In the genomic region with DNA sequence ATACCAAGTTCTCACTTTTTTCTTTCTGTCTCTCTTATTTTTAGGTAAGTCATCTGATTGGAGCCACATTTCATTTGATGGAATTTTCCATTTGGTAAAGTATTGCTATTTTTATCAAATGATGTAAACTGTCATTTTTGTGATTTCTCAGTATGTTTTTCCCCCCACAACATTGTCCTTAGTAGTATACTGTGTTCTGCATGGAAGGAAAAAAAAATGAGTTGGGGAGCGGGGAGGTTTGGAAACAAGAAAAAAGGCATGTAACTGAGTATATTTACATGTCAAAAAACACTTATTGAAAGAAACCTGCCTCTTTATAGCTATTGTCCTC, we compare ENCODE assay signal across 26 cellular contexts.
"Had no signal": no experiment of that assay in that cellular context is flagged by ENCODE, and none has a peak within 500 bp of the region (broad histone marks: within the 10 kb centered on the region; RNA-seq: fewer than 3 reads in every experiment).

No MANE protein-coding gene starts in this region.

- H3K27me3 Mint-ChIP-seq: natural killer cell treated with Interleukin-12 subunit alpha and Interleukin-12 subunit beta and Interleukin-15 and Interleukin-18, amount 100 ng/mL, for 72 hours had no signal

- H3K9me3 ChIP-seq: esophagus muscularis mucosa, gastroesophageal sphincter, prostate gland, right lobe of liver, thyroid gland, upper lobe of left lung, uterus had no signal

- H3K27me3 ChIP-seq: dorsolateral prefrontal cortex, esophagus muscularis mucosa, gastroesophageal sphincter, hepatocyte, right lobe of liver, thyroid gland, upper lobe of left lung, uterus had no signal

- H3K9me3 Mint-ChIP-seq: natural killer cell treated with Interleukin-12 subunit alpha and Interleukin-12 subunit beta and Interleukin-15 and Interleukin-18, amount 100 ng/mL, for 72 hours had no signal

- H3K36me3 ChIP-seq: esophagus muscularis mucosa, gastroesophageal sphincter, prostate gland, right lobe of liver, thyroid gland, upper lobe of left lung, uterus had no signal

- H3K27ac ChIP-seq: epithelial cell of prostate, hepatocyte, parathyroid adenoma, prostate gland, right lobe of liver, thyroid gland, upper lobe of left lung had no signal

- H3K27ac Mint-ChIP-seq: natural killer cell treated with Interleukin-12 subunit alpha and Interleukin-12 subunit beta and Interleukin-15 and Interleukin-18, amount 100 ng/mL, for 72 hours had no signal

- DNase-seq: cortex of kidney; dorsolateral prefrontal cortex; effector CD8-positive, alpha-beta T cell; glutamatergic neuron; kidney; left cardiac atrium; left ventricle myocardium superior; midbrain; occipital lobe; retina; right lobe of liver; stimulated activated CD4-positive, alpha-beta T cell treated with anti-CD3 and anti-CD28 coated beads, Interleukin-2, amount 100 ng/mL, for 24 hours; stimulated activated CD4-positive, alpha-beta T cell treated with anti-CD3 and anti-CD28 coated beads, Interleukin-4, amount 100 ng/mL, for 4 hours; stimulated activated naive CD4-positive, alpha-beta T cell; thyroid gland; upper lobe of left lung; uterus had no signal

- ATAC-seq: gastroesophageal sphincter; left cardiac atrium; left ventricle myocardium superior; natural killer cell treated with Interleukin-12 subunit alpha and Interleukin-12 subunit beta and Interleukin-15 and Interleukin-18, amount 100 ng/mL, for 72 hours; right lobe of liver had no signal

- H3K4me3 Mint-ChIP-seq: natural killer cell treated with Interleukin-12 subunit alpha and Interleukin-12 subunit beta and Interleukin-15 and Interleukin-18, amount 100 ng/mL, for 72 hours had no signal

- H3K4me1 ChIP-seq: prostate gland, right lobe of liver, uterus had no signal

- H3K4me3 ChIP-seq: dorsolateral prefrontal cortex, esophagus muscularis mucosa, gastroesophageal sphincter, hepatocyte, lung, prostate gland, right lobe of liver, skin epidermis, thyroid gland, upper lobe of left lung, uterus had no signal
